19 cellular contexts compared by ENCODE assay signal in the genomic region with DNA sequence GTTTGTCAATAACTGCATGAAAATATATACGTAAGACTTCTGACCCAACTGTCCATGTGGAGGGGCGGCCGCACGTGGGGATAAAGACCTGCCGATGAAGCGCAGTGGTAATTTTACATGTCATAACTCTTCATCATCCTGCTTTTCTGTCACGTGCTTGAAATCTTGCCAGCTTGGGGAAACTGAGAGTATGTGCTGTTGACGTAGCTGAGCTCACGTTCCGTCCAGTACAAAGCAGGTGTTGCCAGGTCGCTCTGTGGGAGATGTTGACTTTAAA.
A peak's percentile ranks its signal among the peaks of the same experiment; 100 is the strongest.
DNase-seq lines count a peak whose midpoint lies in the region; ATAC-seq and TF ChIP-seq lines count a peak whose summit lies in the region.
"Had no signal": no experiment of that assay in that cellular context is flagged by ENCODE, and none has a peak within 500 bp of the region (broad histone marks: within the 10 kb centered on the region; RNA-seq: fewer than 3 reads in every experiment).

No MANE protein-coding gene starts in this region.

- H3K4me1 ChIP-seq in gastroesophageal sphincter (peaks cover 0 to 95% (median 17%) of the 10 kb centered on the region in 3 donors), suprapubic skin (peaks cover 10% of the 10 kb centered on the region), neuronal stem cell (ENCODE audit: control insufficient read depth in 2 of 2, insufficient read depth in 1 of 2, low read depth in 1 of 2, low read length in 2 of 2) (peaks cover under 1 to 4% of the 10 kb centered on the region in 2 donors)

- no peak overlapping the region for H3K18ac ChIP-seq in neuronal stem cell (ENCODE audit: low read length)

- 64 to 81% methylated on average over 7 to 10 of the region's 11 CpGs for WGBS in gastroesophageal sphincter (ENCODE audit: low coverage in 1 of 2), 2 donors
- WGBS in suprapubic skin = 92% methylated on average over 11 of the region's 11 CpGs
- WGBS in neuronal stem cell (ENCODE audit: extremely low coverage in 2 of 2, insufficient read length in 2 of 2, insufficient replicate concordance in 1 of 2), 2 donors = no CpG with 5 or more reads among the region's 11 CpGs

- peaks cover 10% of the 10 kb centered on the region for H3K79me1 ChIP-seq in neuronal stem cell (ENCODE audit: low read depth, low read length)

- no peak overlapping the region for H3K14ac ChIP-seq in neuronal stem cell (ENCODE audit: low read length)

- H3K23ac ChIP-seq in neuronal stem cell (ENCODE audit: low read depth, low read length, poor library complexity) = no peak overlapping the region

- no peak overlapping the region for H3K9ac ChIP-seq in neuronal stem cell (ENCODE audit: low read depth, low read length, poor library complexity)
- H3K9ac ChIP-seq: SK-N-SH had no signal

- no peaks in the 10 kb centered on the region for H3K27me3 ChIP-seq in gastroesophageal sphincter
- H3K27me3 ChIP-seq in suprapubic skin = no peaks in the 10 kb centered on the region
- H3K27me3 ChIP-seq in neuronal stem cell (ENCODE audit: control insufficient read depth in 3 of 3, insufficient read depth in 3 of 3, low read depth in 1 of 3, low read length in 3 of 3) = no peaks in the 10 kb centered on the region

- no peaks in the 10 kb centered on the region for H3K9me3 ChIP-seq in gastroesophageal sphincter
- H3K9me3 ChIP-seq in suprapubic skin = no peaks in the 10 kb centered on the region
- peaks cover 0 to 2% of the 10 kb centered on the region in 2 donors for H3K9me3 ChIP-seq in neuronal stem cell (replicated peaks in 1 of 2; ENCODE audit: control insufficient read depth in 2 of 2, insufficient read depth in 1 of 2, low read depth in 1 of 2, low read length in 2 of 2)
- H3K9me3 ChIP-seq: SK-N-SH had no signal

- H2BK15ac ChIP-seq in neuronal stem cell (ENCODE audit: low read length) = no peak overlapping the region

- H2BK120ac ChIP-seq in neuronal stem cell (ENCODE audit: low read depth, low read length) = no peak overlapping the region

- H2AK5ac ChIP-seq in neuronal stem cell (ENCODE audit: low read depth, low read length) = no peak overlapping the region

- H3K36me3 ChIP-seq in gastroesophageal sphincter (peaks cover 0 to 17% of the 10 kb centered on the region in 2 donors), suprapubic skin (peaks cover 3% of the 10 kb centered on the region), neuronal stem cell (replicated peaks in 1 of 2; ENCODE audit: control insufficient read depth in 2 of 2, insufficient read depth in 2 of 2, low read length in 2 of 2) (no peaks in the 10 kb centered on the region)

- H3K4me2 ChIP-seq in neuronal stem cell (ENCODE audit: insufficient read depth, low read length, poor library complexity, severe bottlenecking) = no peak overlapping the region
- H3K4me2 ChIP-seq: SK-N-SH had no signal

- no peak overlapping the region for H3K4me3 ChIP-seq in gastroesophageal sphincter
- H3K4me3 ChIP-seq in suprapubic skin = no peak overlapping the region
- H3K4me3 ChIP-seq in neuronal stem cell (ENCODE audit: low read length in 2 of 2) = no peak overlapping the region

- H3K27ac ChIP-seq in gastroesophageal sphincter (peak overlapping the region in 3 of 4 donors; percentile 86 to 98 (median 96)), suprapubic skin (no peak overlapping the region), neuronal stem cell (replicated peaks; ENCODE audit: low read length) (no peak overlapping the region)

- H2AFZ ChIP-seq in neuronal stem cell (ENCODE audit: low read length) = no peak overlapping the region

- H2BK5ac ChIP-seq in neuronal stem cell (ENCODE audit: low read length) = no peak overlapping the region

- no peak for TF ChIP-seq POLR2A in gastroesophageal sphincter (IDR thresholded peaks at IDR 0.05)
- TF ChIP-seq POLR2A in suprapubic skin (IDR thresholded peaks at IDR 0.05) = no peak

- no peak for TF ChIP-seq CTCF in gastroesophageal sphincter (IDR thresholded peaks at IDR 0.05)
- TF ChIP-seq CTCF in suprapubic skin (IDR thresholded peaks at IDR 0.05) = no peak

- TF ChIP-seq EP300 in gastroesophageal sphincter (IDR thresholded peaks at IDR 0.05) (no peak), suprapubic skin (IDR thresholded peaks at IDR 0.05) (no peak)

- ATAC-seq in gastroesophageal sphincter (no peak), GM18498 (IDR thresholded peaks at IDR 0.05; ENCODE audit: unreplicated experiment) (no peak), GM19455 (IDR thresholded peaks at IDR 0.05; ENCODE audit: unreplicated experiment) (no peak)
- ATAC-seq: Right ventricle myocardium inferior, T-cell had no signal

- no peak overlapping the region for H2BK12ac ChIP-seq in neuronal stem cell (ENCODE audit: low read length)

- no peak overlapping the region for H3K4ac ChIP-seq in neuronal stem cell (ENCODE audit: low read length)

- peak; percentile 2 for DNase-seq in NCI-H2107 treated with DMSO at 0.1 percent for 48 hours (lab: John Stamatoyannopoulos, UW; ENCODE audit: unreplicated experiment)
- no peak for DNase-seq in NCI-H2107 (lab: John Stamatoyannopoulos, UW)
- peak; percentile 86 for DNase-seq in NCI-H748 (lab: John Stamatoyannopoulos, UW; ENCODE audit: unreplicated experiment)
- DNase-seq in suprapubic skin (ENCODE audit: low spot score in 2 of 2) = peak; percentile 16 to 35
- no peak for DNase-seq in neuronal stem cell (ENCODE audit: low spot score)
- DNase-seq: 8988T, DMS 273 treated with DMSO at 0.1 percent for 48 hours, GOT3, KBM-7, NCI-H146, NCI-H2081, NCI-H2227 treated with DMSO at 0.1 percent for 48 hours, NCI-H526, SK-N-SH, T-cell had no signal

- H4K91ac ChIP-seq in neuronal stem cell (ENCODE audit: low read depth, low read length, poor library complexity) = no peak overlapping the region

- no peak overlapping the region for H4K8ac ChIP-seq in neuronal stem cell (ENCODE audit: low read depth, low read length)

Comparison
In these comparisons a context has a peak if more than half of its experiments do, and no peak if none do; other contexts are left out.
1. DNase-seq: peak in NCI-H2107 treated with DMSO at 0.1 percent for 48 hours (single experiment), NCI-H748 (single experiment) and suprapubic skin (2 of 2); none in NCI-H2107 (single experiment) and neuronal stem cell (single experiment).
2. H3K27ac ChIP-seq: peak in gastroesophageal sphincter (3 of 4); none in suprapubic skin (single experiment) and neuronal stem cell (single experiment).